1 cellular context compared by ENCODE assay signal in the genomic region with DNA sequence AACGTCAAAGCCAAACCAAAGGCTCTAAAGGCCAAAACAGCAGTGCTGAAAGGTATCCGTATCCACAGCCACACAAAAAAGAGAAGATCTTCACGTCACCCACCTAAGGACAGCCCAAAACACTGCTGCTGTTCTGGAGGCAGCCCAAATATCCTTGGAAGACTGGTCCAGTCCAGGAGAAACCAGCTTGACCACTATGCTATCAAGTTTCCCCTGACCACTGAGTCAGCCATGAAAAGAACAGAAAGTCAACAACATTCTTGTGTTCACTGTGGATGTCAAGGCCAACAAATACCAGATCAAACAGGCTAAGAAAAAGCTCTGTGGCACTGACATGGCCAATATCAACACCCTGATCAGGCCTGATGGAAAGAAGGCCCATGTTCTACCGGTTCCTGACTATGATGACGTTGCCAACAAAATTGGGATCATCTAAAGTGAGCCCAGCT.
TF ChIP-seq lines count a peak whose summit lies in the region.

No MANE protein-coding gene starts in this region.

TF ChIP-seq in HepG2, 621 proteins besides CTCF, POLR2A, EP300 and RAD21 (continued from another document and continues in another):
- TF ChIP-seq ZBTB37 (CRISPR knock-in tag; IDR thresholded peaks at IDR 0.05), result peak; percentile 88
- no peak for TF ChIP-seq ZBTB8A (CRISPR knock-in tag; IDR thresholded peaks at IDR 0.05; ENCODE audit: borderline replicate concordance, low read depth)
- peak; percentile 70; the same call in 1 of the 2 replicates for TF ChIP-seq PITX1 (CRISPR knock-in tag; IDR thresholded peaks at IDR 0.05)
- TF ChIP-seq ZNF232 (CRISPR knock-in tag; IDR thresholded peaks at IDR 0.05; ENCODE audit: borderline replicate concordance), result peak; percentile 90; the same call in 1 of the 2 replicates
- no peak for TF ChIP-seq ESRRA (CRISPR knock-in tag; IDR thresholded peaks at IDR 0.05; ENCODE audit: low read depth)
- TF ChIP-seq, protein P1, sequence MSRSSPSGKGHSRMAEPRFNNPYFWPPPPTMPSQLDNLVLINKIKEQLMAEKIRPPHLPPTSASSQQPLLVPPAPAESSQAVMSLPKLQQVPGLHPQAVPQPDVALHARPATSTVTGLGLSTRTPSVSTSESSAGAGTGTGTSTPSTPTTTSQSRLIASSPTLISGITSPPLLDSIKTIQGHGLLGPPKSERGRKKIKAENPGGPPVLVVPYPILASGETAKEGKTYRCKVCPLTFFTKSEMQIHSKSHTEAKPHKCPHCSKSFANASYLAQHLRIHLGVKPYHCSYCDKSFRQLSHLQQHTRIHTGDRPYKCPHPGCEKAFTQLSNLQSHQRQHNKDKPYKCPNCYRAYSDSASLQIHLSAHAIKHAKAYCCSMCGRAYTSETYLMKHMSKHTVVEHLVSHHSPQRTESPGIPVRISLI (CRISPR knock-in tag; IDR thresholded peaks at IDR 0.05; ENCODE audit: borderline replicate concordance), result peak; percentile 52; the same call in 1 of the 2 replicates
- peak; percentile 88 for TF ChIP-seq SIX4 (CRISPR knock-in tag; IDR thresholded peaks at IDR 0.05)
- peak; percentile 100 for TF ChIP-seq ZNF644 (CRISPR knock-in tag; IDR thresholded peaks at IDR 0.05; ENCODE audit: low read depth)
- no peak for TF ChIP-seq ZNF124 (CRISPR knock-in tag; IDR thresholded peaks at IDR 0.05)
- peak; percentile 55; the same call in 1 of the 2 replicates for TF ChIP-seq PRDM10 (CRISPR knock-in tag; IDR thresholded peaks at IDR 0.05; ENCODE audit: low read depth)
- TF ChIP-seq MEF2D (CRISPR knock-in tag; IDR thresholded peaks at IDR 0.05), result peak; percentile 67; the same call in 1 of the 2 replicates
- TF ChIP-seq, protein P2, sequence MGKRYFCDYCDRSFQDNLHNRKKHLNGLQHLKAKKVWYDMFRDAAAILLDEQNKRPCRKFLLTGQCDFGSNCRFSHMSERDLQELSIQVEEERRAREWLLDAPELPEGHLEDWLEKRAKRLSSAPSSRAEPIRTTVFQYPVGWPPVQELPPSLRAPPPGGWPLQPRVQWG (CRISPR knock-in tag; IDR thresholded peaks at IDR 0.05; ENCODE audit: borderline replicate concordance, low read depth), result no peak
- TF ChIP-seq SKIL (CRISPR knock-in tag; IDR thresholded peaks at IDR 0.05; ENCODE audit: borderline replicate concordance), result peak; percentile 41; the same call in 1 of the 2 replicates
- TF ChIP-seq, protein P3, sequence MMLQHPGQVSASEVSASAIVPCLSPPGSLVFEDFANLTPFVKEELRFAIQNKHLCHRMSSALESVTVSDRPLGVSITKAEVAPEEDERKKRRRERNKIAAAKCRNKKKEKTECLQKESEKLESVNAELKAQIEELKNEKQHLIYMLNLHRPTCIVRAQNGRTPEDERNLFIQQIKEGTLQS (CRISPR knock-in tag; IDR thresholded peaks at IDR 0.05), result peak; percentile 71
- TF ChIP-seq DNMT1 (CRISPR knock-in tag; IDR thresholded peaks at IDR 0.05), result no peak
- peak; percentile 84; the same call in 1 of the 2 replicates for TF ChIP-seq ZNF331 (CRISPR knock-in tag; IDR thresholded peaks at IDR 0.05)
- peak; percentile 88 for TF ChIP-seq IKZF5 (CRISPR knock-in tag; IDR thresholded peaks at IDR 0.05)
- TF ChIP-seq THAP11 (CRISPR knock-in tag; IDR thresholded peaks at IDR 0.05), result peak; percentile 49; the same call in 1 of the 2 replicates
- no peak for TF ChIP-seq ZNF567 (CRISPR knock-in tag; IDR thresholded peaks at IDR 0.05; ENCODE audit: borderline replicate concordance)
- peak; percentile 84 for TF ChIP-seq FOXK2 (IDR thresholded peaks at IDR 0.05)
- no peak for TF ChIP-seq GTF3A (CRISPR knock-in tag; conservative IDR thresholded peaks at IDR 0.05)
- TF ChIP-seq MAZ (IDR thresholded peaks at IDR 0.05; ENCODE audit: borderline replicate concordance, low read depth, low read length), result no peak
- TF ChIP-seq MAZ (CRISPR knock-in tag; IDR thresholded peaks at IDR 0.05; ENCODE audit: low read depth), result no peak
- TF ChIP-seq FOXP1 (IDR thresholded peaks at IDR 0.05), result 0 out of 2 replicates have a peak, but pooled peaks have one; percentile 63
- peak; percentile 82 for TF ChIP-seq FOXP1 (CRISPR knock-in tag; IDR thresholded peaks at IDR 0.05)
- TF ChIP-seq ZSCAN22 (CRISPR knock-in tag; IDR thresholded peaks at IDR 0.05), result no peak
- TF ChIP-seq GFI1 (CRISPR knock-in tag; IDR thresholded peaks at IDR 0.05; ENCODE audit: borderline replicate concordance), result no peak; the same call in 1 of the 2 replicates
- no peak for TF ChIP-seq U2AF1 (optimal IDR thresholded peaks at IDR 0.05; ENCODE audit: low read depth, low read length)
- TF ChIP-seq FOXO1 (CRISPR knock-in tag; IDR thresholded peaks at IDR 0.05), result peak; percentile 94; the same call in 1 of the 2 replicates
- no peak for TF ChIP-seq HES4 (CRISPR knock-in tag; IDR thresholded peaks at IDR 0.05; ENCODE audit: borderline replicate concordance)
- TF ChIP-seq KAT8 (CRISPR knock-in tag; IDR thresholded peaks at IDR 0.05), result peak; percentile 75
- peak; percentile 96 for TF ChIP-seq ZMYM4 (CRISPR knock-in tag; IDR thresholded peaks at IDR 0.05)
- TF ChIP-seq, protein P4, sequence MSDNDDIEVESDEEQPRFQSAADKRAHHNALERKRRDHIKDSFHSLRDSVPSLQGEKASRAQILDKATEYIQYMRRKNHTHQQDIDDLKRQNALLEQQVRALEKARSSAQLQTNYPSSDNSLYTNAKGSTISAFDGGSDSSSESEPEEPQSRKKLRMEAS (IDR thresholded peaks at IDR 0.05), result 0 out of 2 replicates have a peak, but pooled peaks have one; percentile 34
- TF ChIP-seq FOXK1 (CRISPR knock-in tag; IDR thresholded peaks at IDR 0.05; ENCODE audit: borderline replicate concordance, low read depth), result peak; percentile 90; the same call in 1 of the 2 replicates
- no peak for TF ChIP-seq ZNF782 (CRISPR knock-in tag; IDR thresholded peaks at IDR 0.05; ENCODE audit: borderline replicate concordance)
- TF ChIP-seq ZNF30 (CRISPR knock-in tag; IDR thresholded peaks at IDR 0.05), result no peak
- peak; percentile 47 for TF ChIP-seq CBX1 (IDR thresholded peaks at IDR 0.05; ENCODE audit: low read depth)
- peak; percentile 88 for TF ChIP-seq TBX2 (CRISPR knock-in tag; IDR thresholded peaks at IDR 0.05; ENCODE audit: borderline replicate concordance)
- no peak for TF ChIP-seq ARNTL (CRISPR knock-in tag; IDR thresholded peaks at IDR 0.05)
- no peak for TF ChIP-seq SRSF9 (IDR thresholded peaks at IDR 0.05; ENCODE audit: borderline replicate concordance, insufficient read depth, low read depth, low read length, poor library complexity, severe bottlenecking)
- TF ChIP-seq, protein P5, sequence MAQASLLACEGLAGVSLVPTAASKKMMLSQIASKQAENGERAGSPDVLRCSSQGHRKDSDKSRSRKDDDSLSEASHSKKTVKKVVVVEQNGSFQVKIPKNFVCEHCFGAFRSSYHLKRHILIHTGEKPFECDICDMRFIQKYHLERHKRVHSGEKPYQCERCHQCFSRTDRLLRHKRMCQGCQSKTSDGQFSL (CRISPR knock-in tag; IDR thresholded peaks at IDR 0.05), result no peak
- TF ChIP-seq ZNF607 (CRISPR knock-in tag; IDR thresholded peaks at IDR 0.05; ENCODE audit: borderline replicate concordance), result no peak
- no peak for TF ChIP-seq PBX2 (CRISPR knock-in tag; IDR thresholded peaks at IDR 0.05)
- TF ChIP-seq PRPF4 (IDR thresholded peaks at IDR 0.05; ENCODE audit: low read depth, low read length, poor library complexity, severe bottlenecking), result no peak
- TF ChIP-seq ZNF264 (CRISPR knock-in tag; IDR thresholded peaks at IDR 0.05), result peak; percentile 78; the same call in 1 of the 2 replicates
- peak; percentile 85 for TF ChIP-seq RXRB (CRISPR knock-in tag; IDR thresholded peaks at IDR 0.05; ENCODE audit: borderline replicate concordance)
- TF ChIP-seq KMT2A (CRISPR knock-in tag; IDR thresholded peaks at IDR 0.05), result peak; percentile 53; the same call in 1 of the 2 replicates
- no peak for TF ChIP-seq ZNF3 (CRISPR knock-in tag; IDR thresholded peaks at IDR 0.05)
- TF ChIP-seq ZFP1 (CRISPR knock-in tag; IDR thresholded peaks at IDR 0.05), result peak; percentile 86; the same call in 1 of the 2 replicates
- peak; percentile 45; the same call in 1 of the 2 replicates for TF ChIP-seq EHMT2 (IDR thresholded peaks at IDR 0.05; ENCODE audit: borderline replicate concordance, low read depth, low read length)
- TF ChIP-seq, protein P6, sequence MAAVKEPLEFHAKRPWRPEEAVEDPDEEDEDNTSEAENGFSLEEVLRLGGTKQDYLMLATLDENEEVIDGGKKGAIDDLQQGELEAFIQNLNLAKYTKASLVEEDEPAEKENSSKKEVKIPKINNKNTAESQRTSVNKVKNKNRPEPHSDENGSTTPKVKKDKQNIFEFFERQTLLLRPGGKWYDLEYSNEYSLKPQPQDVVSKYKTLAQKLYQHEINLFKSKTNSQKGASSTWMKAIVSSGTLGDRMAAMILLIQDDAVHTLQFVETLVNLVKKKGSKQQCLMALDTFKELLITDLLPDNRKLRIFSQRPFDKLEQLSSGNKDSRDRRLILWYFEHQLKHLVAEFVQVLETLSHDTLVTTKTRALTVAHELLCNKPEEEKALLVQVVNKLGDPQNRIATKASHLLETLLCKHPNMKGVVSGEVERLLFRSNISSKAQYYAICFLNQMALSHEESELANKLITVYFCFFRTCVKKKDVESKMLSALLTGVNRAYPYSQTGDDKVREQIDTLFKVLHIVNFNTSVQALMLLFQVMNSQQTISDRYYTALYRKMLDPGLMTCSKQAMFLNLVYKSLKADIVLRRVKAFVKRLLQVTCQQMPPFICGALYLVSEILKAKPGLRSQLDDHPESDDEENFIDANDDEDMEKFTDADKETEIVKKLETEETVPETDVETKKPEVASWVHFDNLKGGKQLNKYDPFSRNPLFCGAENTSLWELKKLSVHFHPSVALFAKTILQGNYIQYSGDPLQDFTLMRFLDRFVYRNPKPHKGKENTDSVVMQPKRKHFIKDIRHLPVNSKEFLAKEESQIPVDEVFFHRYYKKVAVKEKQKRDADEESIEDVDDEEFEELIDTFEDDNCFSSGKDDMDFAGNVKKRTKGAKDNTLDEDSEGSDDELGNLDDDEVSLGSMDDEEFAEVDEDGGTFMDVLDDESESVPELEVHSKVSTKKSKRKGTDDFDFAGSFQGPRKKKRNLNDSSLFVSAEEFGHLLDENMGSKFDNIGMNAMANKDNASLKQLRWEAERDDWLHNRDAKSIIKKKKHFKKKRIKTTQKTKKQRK (IDR thresholded peaks at IDR 0.05; ENCODE audit: low read length), result no peak
